12 cellular contexts compared by ENCODE assay signal in the genomic region with DNA sequence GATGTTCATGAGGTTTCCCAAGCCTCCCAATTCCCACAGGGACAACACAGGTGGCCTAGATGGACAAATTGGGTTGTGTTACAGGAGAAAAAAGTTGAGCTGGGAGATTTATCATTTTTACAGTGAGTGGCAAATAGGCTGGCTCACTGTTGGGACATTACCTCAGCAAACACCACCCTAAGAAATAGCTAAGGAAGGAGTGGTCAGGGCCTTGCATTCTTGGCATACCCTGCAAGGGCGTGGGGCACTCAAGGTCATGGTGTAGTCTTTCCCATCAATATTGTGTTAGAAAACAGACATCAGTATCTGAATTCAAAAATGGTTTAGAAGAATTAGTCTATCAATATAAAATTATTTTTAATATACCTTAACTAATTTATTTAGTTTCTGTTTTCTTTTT. TPM values are rescaled to one million over a fixed set of nuclear protein-coding genes. Genes with fewer than 3 reads are reported as not detected.
DNase-seq lines count a peak whose midpoint lies in the region; ATAC-seq and TF ChIP-seq lines count a peak whose summit lies in the region.
"Had no signal": no experiment of that assay in that cellular context is flagged by ENCODE, and none has a peak within 500 bp of the region (broad histone marks: within the 10 kb centered on the region; RNA-seq: fewer than 3 reads in every experiment).

No MANE protein-coding gene starts in this region.

- 70% methylated on average over 1 of the region's 1 CpG for WGBS in SK-N-SH (ENCODE audit: low lambda C conversion rate)

- CTCF ChIA-PET in SK-N-SH (lab: Yijun Ruan, JAX): interaction anchor here (1.0 kb wide), 1 partner anchor 17 kb away, joined by 3 read pairs; no protein-coding TSS in a partner anchor

- TF ChIP-seq CTCF in SK-N-SH (IDR thresholded peaks at IDR 0.05): no peak
- no peak for TF ChIP-seq CTCF in kidney epithelial cell (IDR thresholded peaks at IDR 0.05; ENCODE audit: insufficient read depth, low read length, poor library complexity, severe bottlenecking)

- ATAC-seq in SK-N-SH treated with all-trans-retinoic acid at 6 μM for 48 hours: peak; percentile 74
- ATAC-seq in GM21360 (IDR thresholded peaks at IDR 0.05; ENCODE audit: unreplicated experiment): no peak
- no peak for ATAC-seq in GM18861 (IDR thresholded peaks at IDR 0.05; ENCODE audit: unreplicated experiment)
- no peak for ATAC-seq in HG03097 (IDR thresholded peaks at IDR 0.05; ENCODE audit: low FRiP score, unreplicated experiment)
- ATAC-seq: natural killer cell, T-helper 17 cell had no signal

- H3K9me2 ChIP-seq in SK-N-SH: no peaks in the 10 kb centered on the region

- H3K36me3 ChIP-seq in SK-N-SH (replicated peaks in 1 of 2; ENCODE audit: control insufficient read depth in 1 of 2, insufficient read depth in 2 of 2, low read length in 1 of 2) (no peaks in the 10 kb centered on the region), adipocyte (ENCODE audit: control insufficient read depth, insufficient read depth, low read length, severe bottlenecking) (no peaks in the 10 kb centered on the region), kidney epithelial cell (ENCODE audit: control insufficient read depth, insufficient read depth, low read length) (no peaks in the 10 kb centered on the region)
- H3K36me3 ChIP-seq: cardiac muscle cell had no signal

- no peaks in the 10 kb centered on the region for H3K4me1 ChIP-seq in SK-N-SH (ENCODE audit: control insufficient read depth in 1 of 2, insufficient read depth in 2 of 2, low read depth in 1 of 2, low read length in 1 of 2)
- H3K4me1 ChIP-seq in adipocyte (ENCODE audit: control insufficient read depth, insufficient read depth, low read length): peaks cover 7% of the 10 kb centered on the region

- no peak overlapping the region for H3K9ac ChIP-seq in SK-N-SH
- no peak overlapping the region for H3K9ac ChIP-seq in adipocyte (ENCODE audit: low read length)
- H3K9ac ChIP-seq: KMS-11 had no signal

- H4K20me1 ChIP-seq in SK-N-SH (ENCODE audit: insufficient read depth): no peaks in the 10 kb centered on the region

- no peak overlapping the region for H3K4me2 ChIP-seq in SK-N-SH
- H3K4me2 ChIP-seq: KMS-11 had no signal

- no peak overlapping the region; a peak in 1 of 4 replicates for H3K27ac ChIP-seq in SK-N-SH (ENCODE audit: low read depth in 2 of 2, low read length in 1 of 2)
- H3K27ac ChIP-seq: cardiac muscle cell, KMS-11 had no signal

- H3K4me3 ChIP-seq in SK-N-SH (ENCODE audit: low read depth in 2 of 2, low read length in 1 of 2) (no peak overlapping the region), adipocyte (ENCODE audit: low read length) (no peak overlapping the region), kidney epithelial cell (ENCODE audit: low read depth, low read length) (no peak overlapping the region)
- H3K4me3 ChIP-seq: cardiac muscle cell had no signal

- no peak overlapping the region for H2AFZ ChIP-seq in SK-N-SH (ENCODE audit: low read depth)

- TF ChIP-seq RAD21 in SK-N-SH (IDR thresholded peaks at IDR 0.05; ENCODE audit: low read length): no peak

- H3F3A ChIP-seq in SK-N-SH (replicated peaks; ENCODE audit: insufficient read depth): no peaks in the 10 kb centered on the region

- no peaks in the 10 kb centered on the region for H3K27me3 ChIP-seq in SK-N-SH (ENCODE audit: insufficient read depth)
- no peaks in the 10 kb centered on the region for H3K27me3 ChIP-seq in adipocyte (replicated peaks; ENCODE audit: control insufficient read depth, insufficient read depth, low read length)
- no peaks in the 10 kb centered on the region for H3K27me3 ChIP-seq in kidney epithelial cell (ENCODE audit: control insufficient read depth, insufficient read depth, low read length)
- H3K27me3 ChIP-seq: cardiac muscle cell had no signal

- H3K79me2 ChIP-seq in SK-N-SH (ENCODE audit: insufficient read depth): no peaks in the 10 kb centered on the region

- no peaks in the 10 kb centered on the region for H3K9me3 ChIP-seq in SK-N-SH
- H3K9me3 ChIP-seq in adipocyte (ENCODE audit: control insufficient read depth, low read length): peaks cover 10% of the 10 kb centered on the region

- no peak for DNase-seq in SK-N-SH
- peak; percentile 52 for DNase-seq in adipocyte (ENCODE audit: low read depth)
- DNase-seq in kidney epithelial cell (ENCODE audit: low read depth): peak; percentile 55
- no peak for DNase-seq in KG1 (lab: John Stamatoyannopoulos, UW)
- DNase-seq: natural killer cell, T-helper 17 cell had no signal

- POLR2A ChIA-PET in SK-N-SH (lab: Yijun Ruan, JAX): no interaction called here

- no peak for TF ChIP-seq EP300 in SK-N-SH (IDR thresholded peaks at IDR 0.05; ENCODE audit: borderline replicate concordance in 1 of 2, low read depth in 1 of 2, low read length in 1 of 2)

TF ChIP-seq in SK-N-SH treated with all-trans-retinoic acid at 6 μM for 48 hours, 23 proteins besides CTCF, POLR2A, EP300 and RAD21:
- TF ChIP-seq ISL1 (CRISPR knock-in tag; IDR thresholded peaks at IDR 0.05) (peak; percentile 32; the same call in 1 of the 2 replicates), CREB5 (CRISPR knock-in tag; IDR thresholded peaks at IDR 0.05; ENCODE audit: low read depth) (no peak), ZC3H10 (CRISPR knock-in tag; IDR thresholded peaks at IDR 0.05) (no peak)

TF ChIP-seq in SK-N-SH, 30 proteins besides CTCF, POLR2A, EP300 and RAD21:
- TF ChIP-seq RCOR1 (IDR thresholded peaks at IDR 0.05; ENCODE audit: low read length) (no peak), POLR2AphosphoS5 (IDR thresholded peaks at IDR 0.05; ENCODE audit: low read depth, low read length) (no peak), YY1 (IDR thresholded peaks at IDR 0.05; ENCODE audit: low read depth) (no peak), USF2 (IDR thresholded peaks at IDR 0.05; ENCODE audit: borderline replicate concordance, low read depth, low read length) (no peak), SIN3A (IDR thresholded peaks at IDR 0.05; ENCODE audit: borderline replicate concordance, low read depth, low read length) (no peak), RFX5 (IDR thresholded peaks at IDR 0.05; ENCODE audit: low read length) (no peak), GABPA (IDR thresholded peaks at IDR 0.05; ENCODE audit: low read depth) (no peak), RXRA (IDR thresholded peaks at IDR 0.05; ENCODE audit: borderline replicate concordance, low read depth) (no peak), GATA2 (CRISPR knock-in tag; IDR thresholded peaks at IDR 0.05) (no peak), SMC3 (IDR thresholded peaks at IDR 0.05; ENCODE audit: low read depth, low read length) (no peak)
- TF ChIP-seq, protein P1, sequence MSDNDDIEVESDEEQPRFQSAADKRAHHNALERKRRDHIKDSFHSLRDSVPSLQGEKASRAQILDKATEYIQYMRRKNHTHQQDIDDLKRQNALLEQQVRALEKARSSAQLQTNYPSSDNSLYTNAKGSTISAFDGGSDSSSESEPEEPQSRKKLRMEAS (IDR thresholded peaks at IDR 0.05; ENCODE audit: low read depth): no peak
TF ChIP-seq in SK-N-SH: peak in this region for 0.

RNA-seq across cellular contexts. Expression of gene CPLANE1, which starts 23.4 kb away (rescaled TPM):
- polyA plus RNA-seq in SK-N-SH (2012; rRNA removed): 3.6 TPM in 2 replicates
- 3.1 and 3.9 TPM in 2 replicates for polyA plus RNA-seq in SK-N-SH (2012; cell fraction: cytosol; rRNA removed)
- 7.3 and 12.2 TPM in 2 replicates for polyA plus RNA-seq in SK-N-SH (2012; cell fraction: nucleus; rRNA removed)
- 14.0 and 19.6 TPM in 2 replicates for total RNA-seq in kidney epithelial cell

Comparison
In these comparisons a context has a peak if more than half of its experiments do, and no peak if none do; other contexts are left out.
1. DNase-seq: peak in adipocyte (single experiment) and kidney epithelial cell (single experiment); none in SK-N-SH (single experiment) and KG1 (single experiment).